In the genomic region with DNA sequence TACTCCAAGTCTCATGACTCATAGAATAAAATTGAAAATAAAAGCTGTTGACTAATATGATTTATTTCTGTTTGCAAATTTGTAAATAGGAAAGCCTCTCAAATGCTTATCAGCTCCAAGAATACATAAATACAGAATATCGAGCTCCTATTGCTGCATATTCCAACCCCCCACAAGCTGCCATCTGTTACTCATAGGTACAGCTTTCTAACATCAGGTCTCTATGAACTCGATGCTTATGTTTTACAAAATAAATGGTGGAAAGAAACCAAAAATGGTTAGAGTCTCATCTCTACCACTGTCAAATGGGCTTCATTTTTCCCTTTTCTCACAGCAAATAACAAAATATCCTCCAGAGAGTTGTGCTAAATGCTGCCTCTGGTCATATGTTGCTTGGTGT, we compare ENCODE assay signal across 25 cellular contexts.
"Had no signal": no experiment of that assay in that cellular context is flagged by ENCODE, and none has a peak within 500 bp of the region (broad histone marks: within the 10 kb centered on the region; RNA-seq: fewer than 3 reads in every experiment).

No MANE protein-coding gene starts in this region.

- H3K9ac ChIP-seq: neural progenitor cell had no signal

- H2AFZ ChIP-seq: neural progenitor cell had no signal

- H3K36me3 Mint-ChIP-seq: memory B cell; stimulated activated naive B cell treated with anti-CD40 and anti-IgM and Interleukin-4, amounts not matched to agents 10 μg/mL and 1 μg/mL and 100 μg/mL, for 72 hours had no signal

- H3K36me3 ChIP-seq: esophagus squamous epithelium, gastroesophageal sphincter, left ventricle myocardium inferior, lower lobe of right lung, neural progenitor cell, pancreas, prostate gland, right lobe of liver, spleen, thoracic aorta, transverse colon had no signal

- H3K4me3 ChIP-seq: esophagus squamous epithelium, gastroesophageal sphincter, left ventricle myocardium inferior, lower lobe of right lung, neural progenitor cell, pancreas, prostate gland, right lobe of liver, spleen, thoracic aorta, transverse colon had no signal

- DNase-seq: esophagus squamous epithelium; foreskin fibroblast; kidney; left cardiac atrium; left ventricle myocardium inferior; lower lobe of right lung; midbrain; nucleus accumbens; pancreas; right lobe of liver; spleen; stimulated activated CD4-positive, alpha-beta T cell treated with anti-CD3 and anti-CD28 coated beads, Interleukin-15, amount 100 ng/mL, for 24 hours; stimulated activated CD4-positive, alpha-beta T cell treated with anti-CD3 and anti-CD28 coated beads, Interleukin-1b, Interleukin-23, amount 100 ng/mL, for 48 hours; stimulated activated CD4-positive, alpha-beta T cell treated with anti-CD3 and anti-CD28 coated beads, Interleukin-4, amount 100 ng/mL, for 24 hours; stimulated activated naive B cell treated with anti-CD40 and anti-IgM and Interleukin-4, amounts not matched to agents 10 μg/mL and 1 μg/mL and 100 μg/mL, for 72 hours; stimulated activated naive CD8-positive, alpha-beta T cell treated with anti-CD3 and anti-CD28 coated beads, Interleukin-15, amount 100 ng/mL, for 72 hours; substantia nigra; transverse colon had no signal

- H3K27ac ChIP-seq: esophagus squamous epithelium, gastroesophageal sphincter, lower lobe of right lung, neural progenitor cell, pancreas, prostate gland, right lobe of liver, spleen, thoracic aorta, transverse colon had no signal

- H3K4me1 ChIP-seq: esophagus squamous epithelium, gastroesophageal sphincter, left ventricle myocardium inferior, lower lobe of right lung, neural progenitor cell, pancreas, prostate gland, right lobe of liver, spleen, transverse colon had no signal

- H3K27ac Mint-ChIP-seq: dendritic cell treated with granulocyte-macrophage colony-stimulating factor and Interleukin-4, amounts not matched to agents 40 ng/mL and 50 ng/mL, for 4 days; memory B cell; natural killer cell treated with Interleukin-12 subunit alpha and Interleukin-12 subunit beta and Interleukin-15 and Interleukin-18, amount 100 ng/mL, for 72 hours; neural progenitor cell; stimulated activated naive B cell treated with anti-CD40 and anti-IgM and Interleukin-4, amounts not matched to agents 10 μg/mL and 1 μg/mL and 100 μg/mL, for 72 hours; stimulated activated naive CD8-positive, alpha-beta T cell treated with anti-CD3 and anti-CD28 coated beads, Interleukin-15, amount 100 ng/mL, for 72 hours had no signal

- H3K9me3 Mint-ChIP-seq: stimulated activated naive CD8-positive, alpha-beta T cell treated with anti-CD3 and anti-CD28 coated beads, Interleukin-15, amount 100 ng/mL, for 72 hours had no signal

- H3K4me2 ChIP-seq: neural progenitor cell had no signal

- H3K9me3 ChIP-seq: esophagus squamous epithelium, gastroesophageal sphincter, lower lobe of right lung, pancreas, prostate gland, right lobe of liver, thoracic aorta had no signal

- H3K4me3 Mint-ChIP-seq: dendritic cell treated with granulocyte-macrophage colony-stimulating factor and Interleukin-4, amounts not matched to agents 40 ng/mL and 50 ng/mL, for 4 days; memory B cell; natural killer cell treated with Interleukin-12 subunit alpha and Interleukin-12 subunit beta and Interleukin-15 and Interleukin-18, amount 100 ng/mL, for 72 hours; neural progenitor cell; stimulated activated naive B cell treated with anti-CD40 and anti-IgM and Interleukin-4, amounts not matched to agents 10 μg/mL and 1 μg/mL and 100 μg/mL, for 72 hours; stimulated activated naive CD8-positive, alpha-beta T cell treated with anti-CD3 and anti-CD28 coated beads, Interleukin-15, amount 100 ng/mL, for 72 hours had no signal

- H3K4me1 Mint-ChIP-seq: memory B cell; stimulated activated naive B cell treated with anti-CD40 and anti-IgM and Interleukin-4, amounts not matched to agents 10 μg/mL and 1 μg/mL and 100 μg/mL, for 72 hours; stimulated activated naive CD8-positive, alpha-beta T cell treated with anti-CD3 and anti-CD28 coated beads, Interleukin-15, amount 100 ng/mL, for 72 hours had no signal

- H3K27me3 Mint-ChIP-seq: dendritic cell treated with granulocyte-macrophage colony-stimulating factor and Interleukin-4, amounts not matched to agents 40 ng/mL and 50 ng/mL, for 4 days; memory B cell; natural killer cell treated with Interleukin-12 subunit alpha and Interleukin-12 subunit beta and Interleukin-15 and Interleukin-18, amount 100 ng/mL, for 72 hours; stimulated activated naive B cell treated with anti-CD40 and anti-IgM and Interleukin-4, amounts not matched to agents 10 μg/mL and 1 μg/mL and 100 μg/mL, for 72 hours; stimulated activated naive CD8-positive, alpha-beta T cell treated with anti-CD3 and anti-CD28 coated beads, Interleukin-15, amount 100 ng/mL, for 72 hours had no signal

- ATAC-seq: gastroesophageal sphincter; left cardiac atrium; lower lobe of right lung; natural killer cell treated with Interleukin-12 subunit alpha and Interleukin-12 subunit beta and Interleukin-15 and Interleukin-18, amount 100 ng/mL, for 72 hours; pancreas; right lobe of liver; stimulated activated naive B cell treated with anti-CD40 and anti-IgM and Interleukin-4, amounts not matched to agents 10 μg/mL and 1 μg/mL and 100 μg/mL, for 72 hours; stimulated activated naive CD8-positive, alpha-beta T cell treated with anti-CD3 and anti-CD28 coated beads, Interleukin-15, amount 100 ng/mL, for 72 hours had no signal

- H3K27me3 ChIP-seq: esophagus squamous epithelium, gastroesophageal sphincter, neural progenitor cell, pancreas, right lobe of liver, spleen, transverse colon had no signal
